ENCODE assay signal across 8 cellular contexts in genomic region chr21:32772281-32773047, GRCh38. TPM values are rescaled to one million over a fixed set of nuclear protein-coding genes. Genes with fewer than 3 reads are reported as not detected.
DNase-seq lines count a peak whose midpoint lies in the region; ATAC-seq, FAIRE-seq and TF ChIP-seq lines count a peak whose summit lies in the region.

No MANE protein-coding gene starts in this region.

- peak overlapping the region; percentile 95 to 100 (median 99) for H3K27ac Mint-ChIP-seq in CD14-positive monocyte
- H3K27ac Mint-ChIP-seq in T-helper 2 cell treated with Interferon-gamma antibody and Interleukin-4, amounts not matched to agents 5 μg/mL and 100 μg/mL, for 36 hours: peak overlapping the region; percentile 99

- no peak for FAIRE-seq in GM12878 (lab: Jason Lieb, UNC)

- TF ChIP-seq RAD21 in GM12878 (IDR thresholded peaks at IDR 0.05; ENCODE audit: insufficient read depth, low read depth, low read length): no peak

- H3K27ac ChIP-seq in GM12878 (ENCODE audit: control insufficient read depth, insufficient read depth): peak overlapping the region; percentile 87

- H4K20me1 ChIP-seq in GM12878 (ENCODE audit: control insufficient read depth, insufficient read depth): no peaks in the 10 kb centered on the region

- WGBS in GM12878 (ENCODE audit: insufficient coverage, insufficient replicate concordance, low lambda C conversion rate, missing lambda C conversion rate): 11% methylated on average over 13 of the region's 13 CpGs

- TF ChIP-seq EP300 in GM12878 (IDR thresholded peaks at IDR 0.05; ENCODE audit: borderline replicate concordance in 1 of 2, control insufficient read depth in 1 of 2, low read depth in 2 of 2, low read length in 2 of 2): no peak

- H3K27me3 Mint-ChIP-seq in CD14-positive monocyte (ENCODE audit: low read depth in 3 of 3): peaks cover 0 to 7% (median 5%) of the 10 kb centered on the region in 3 donors
- H3K27me3 Mint-ChIP-seq in T-helper 2 cell treated with Interferon-gamma antibody and Interleukin-4, amounts not matched to agents 5 μg/mL and 100 μg/mL, for 36 hours (ENCODE audit: low read depth): peaks cover 3% of the 10 kb centered on the region

- peak overlapping the region; percentile 83 for H2AFZ ChIP-seq in GM12878 (ENCODE audit: control insufficient read depth, low read depth, low read length)

- H3K4me3 ChIP-seq in GM12878: peak overlapping the region; percentile 68

- in situ Hi-C loops in GM12878 (cut with MboI): no loop called here

- SMC1A ChIA-PET in GM12878 (lab: Charles Lee; ENCODE audit: uncharacterized antibody, unreplicated experiment): interaction anchor here (1.9 kb wide), 1 partner anchor 9 kb away, joined by 4 read pairs; no protein-coding TSS in a partner anchor

- TF ChIP-seq POLR2A in GM12878 (IDR thresholded peaks at IDR 0.05; ENCODE audit: low read depth, low read length): no peak

- DNase-seq in CD14-positive monocyte (ENCODE audit: low spot score) (no peak), HS-27A (ENCODE audit: low read depth) (peak; percentile 14), GM12878 (ENCODE audit: low read depth, low spot score) (peak; percentile 9), left colon (peak; percentile 57 to 67)
- peak; percentile 66 for DNase-seq in T-helper 2 cell treated with Interferon-gamma antibody and Interleukin-4, amounts not matched to agents 5 μg/mL and 100 μg/mL, for 36 hours (ENCODE audit: low spot score)
- peak; percentile 52 to 61 for DNase-seq in stimulated activated CD4-positive, alpha-beta T cell treated with anti-CD3 and anti-CD28 coated beads, Interleukin-2, amount 100 ng/mL, for 48 hours

- intact Hi-C loops in CD14-positive monocyte (cut with micrococcal nuclease): loop anchor here (5.0 kb wide), 2 partner anchors 45 to 770 kb away; partner anchors contain the start of genes SYNJ1 (in 2 of the 2), GART (in 1 of the 2) and SON (in 1 of the 2)
- intact Hi-C loops in GM12878 (cut with micrococcal nuclease; ENCODE audit: unreplicated experiment): loop anchor here (5.0 kb wide), 1 partner anchor 770 kb away; the partner anchor contains the start of genes GART and SON
- intact Hi-C loops in left colon (cut with DNase I, micrococcal nuclease): no loop called here

- peaks cover 9% of the 10 kb centered on the region; the same call in 1 of the 2 replicates for H3K4me1 ChIP-seq in GM12878 (ENCODE audit: control insufficient read depth, insufficient read depth, low read length)

- peak overlapping the region; percentile 87 for H3K4me2 ChIP-seq in GM12878 (ENCODE audit: control insufficient read depth, insufficient read depth)

- ATAC-seq in GM12878: peak; percentile 24
- peak; percentile 52 for ATAC-seq in left colon
- no peak for ATAC-seq in GM21447 (IDR thresholded peaks at IDR 0.05; ENCODE audit: unreplicated experiment)
- no peak for ATAC-seq in GM18520 (IDR thresholded peaks at IDR 0.05; ENCODE audit: unreplicated experiment)

- H3K9ac ChIP-seq in GM12878 (ENCODE audit: control insufficient read depth, insufficient read depth, low read length): peak overlapping the region; percentile 93

- peaks cover 36% of the 10 kb centered on the region for H3K4me1 Mint-ChIP-seq in CD14-positive monocyte
- peaks cover 42% of the 10 kb centered on the region for H3K4me1 Mint-ChIP-seq in T-helper 2 cell treated with Interferon-gamma antibody and Interleukin-4, amounts not matched to agents 5 μg/mL and 100 μg/mL, for 36 hours (ENCODE audit: low read depth)

- H3K4me3 Mint-ChIP-seq in CD14-positive monocyte: peak overlapping the region; percentile 99
- peak overlapping the region; percentile 94 for H3K4me3 Mint-ChIP-seq in T-helper 2 cell treated with Interferon-gamma antibody and Interleukin-4, amounts not matched to agents 5 μg/mL and 100 μg/mL, for 36 hours

- peaks cover 0 to 10% of the 10 kb centered on the region in 2 experiments; a peak in 2 of 4 replicates for H3K36me3 ChIP-seq in GM12878 (ENCODE audit: control insufficient read depth in 2 of 2, insufficient read depth in 2 of 2, low read length in 1 of 2)

- peaks cover 45% of the 10 kb centered on the region for H3K79me2 ChIP-seq in GM12878 (ENCODE audit: control insufficient read depth, insufficient read depth, low read length)

- POLR2A ChIA-PET in GM12878 (lab: Charles Lee): interaction anchor here (3.0 kb wide), 1 partner anchor 45 kb away, joined by 18 read pairs; the partner anchor contains the start of gene SYNJ1

- RAD21 ChIA-PET in GM12878 (lab: Charles Lee; ENCODE audit: unreplicated experiment): interaction anchor here (2.3 kb wide), 1 partner anchor 45 kb away, joined by 7 read pairs; the partner anchor contains the start of gene SYNJ1

- peaks cover 13 to 19% of the 10 kb centered on the region in 2 donors for H3K36me3 Mint-ChIP-seq in CD14-positive monocyte
- H3K36me3 Mint-ChIP-seq in T-helper 2 cell treated with Interferon-gamma antibody and Interleukin-4, amounts not matched to agents 5 μg/mL and 100 μg/mL, for 36 hours (ENCODE audit: low read depth): peaks cover 26% of the 10 kb centered on the region

- BruUV-seq in GM12878 (replicated peaks; lab: Mats Ljungman, UMichigan): TSS peak; percentile 90

- CTCF ChIA-PET in GM12878 (lab: Yijun Ruan, JAX): interaction anchor here (0.8 to 1.6 kb wide), 5 partner anchors 11 to 222 kb away, joined by 3 to 5 read pairs (median 3); partner anchors contain the start of gene CFAP298

- H3K27me3 ChIP-seq in GM12878 (replicated peaks in 1 of 2; ENCODE audit: control insufficient read depth in 2 of 2, insufficient read depth in 2 of 2, low read length in 1 of 2): no peaks in the 10 kb centered on the region

- TF ChIP-seq CTCF in CD14-positive monocyte (IDR thresholded peaks at IDR 0.05) (no peak), GM12878 (IDR thresholded peaks at IDR 0.05 in 2 of 3, conservative IDR thresholded peaks at IDR 0.05 in 1 of 3; ENCODE audit: control insufficient read depth in 2 of 3, extremely low read depth in 1 of 3, insufficient read depth in 1 of 3, low read depth in 3 of 3, low read length in 3 of 3) (no peak)

- no peaks in the 10 kb centered on the region for H3K9me3 Mint-ChIP-seq in CD14-positive monocyte
- no peaks in the 10 kb centered on the region for H3K9me3 Mint-ChIP-seq in T-helper 2 cell treated with Interferon-gamma antibody and Interleukin-4, amounts not matched to agents 5 μg/mL and 100 μg/mL, for 36 hours

- H3K9me3 ChIP-seq in GM12878 (replicated peaks; ENCODE audit: control insufficient read depth, insufficient read depth, low read length): no peaks in the 10 kb centered on the region

TF ChIP-seq in GM12878, 131 proteins besides CTCF, POLR2A, EP300 and RAD21 (continues in another document):
- TF ChIP-seq NBN (IDR thresholded peaks at IDR 0.05) (no peak), PBX3 (IDR thresholded peaks at IDR 0.05; ENCODE audit: insufficient replicate concordance, low read depth, low read length) (peak; percentile 13), TCF12 (IDR thresholded peaks at IDR 0.05; ENCODE audit: low read depth, low read length) (0 out of 2 replicates have a peak, but pooled peaks have one; percentile 11)

RNA-seq across cellular contexts. Expression of gene PAXBP1, which starts 0.9 kb away (rescaled TPM):
- 1 to 10 TPM; 3.6 to 4.1 TPM for polyA plus RNA-seq in CD14-positive monocyte
- total RNA-seq in GM12878 (2013; cell fraction: nucleolus; rRNA removed): 246 and 248 TPM in 2 replicates
- 33.1 and 37.1 TPM in 2 replicates for total RNA-seq in GM12878 (2014; rRNA removed)
- total RNA-seq in GM12878 (2014; rRNA removed; fragmentation: Illumina TruSeq; extraction: Trizol): 41.7 and 44.0 TPM in 2 replicates
- total RNA-seq in GM12878 (2021): 36.6 and 38.2 TPM in 2 replicates
- 21.6 TPM for polyA plus RNA-seq in GM12878 (2011; ENCODE audit: low read depth)
- 46.5 and 79.5 TPM in 2 replicates for polyA plus RNA-seq in GM12878 (2011; rRNA removed)
- polyA plus RNA-seq in GM12878 (2011; cell fraction: cytosol; rRNA removed): 9.7 TPM in 2 replicates
- 115 and 129 TPM in 2 replicates for polyA plus RNA-seq in GM12878 (2011; cell fraction: nucleus; rRNA removed)
- polyA plus RNA-seq in GM12878 (2012): 18.6 and 23.6 TPM in 2 replicates
- polyA plus RNA-seq in GM12878 (2014; fragmentation: Illumina TruSeq; extraction: Trizol): 36.9 and 47.3 TPM in 2 replicates
- 10 to 100 TPM; 10.8 to 11.9 TPM for polyA plus RNA-seq in GM12878 (2014; fragmentation: Nextera tagmentation; extraction: Ambion mirVana)
- 27.2 and 33.3 TPM in 2 replicates for polyA plus RNA-seq in GM12878 (2014; rRNA removed)
- 10 to 100 TPM; 13.2 to 26.6 TPM for polyA plus RNA-seq in GM12878 (2016; fragmentation: Nextera tagmentation; extraction: Ambion mirVana)
- polyA minus RNA-seq in GM12878 (2011; rRNA and poly(A)+ RNA removed): 19.6 and 27.1 TPM in 2 replicates
- polyA minus RNA-seq in GM12878 (2011; cell fraction: cytosol; rRNA and poly(A)+ RNA removed): 11.1 and 11.3 TPM in 2 replicates
- polyA minus RNA-seq in GM12878 (2011; cell fraction: nucleus; rRNA and poly(A)+ RNA removed): 55.7 and 65.3 TPM in 2 replicates
- 10 to 100 TPM; 25.9 to 32.3 TPM for total RNA-seq in left colon

RNA-seq across cellular contexts. Expression of gene SYNJ1, which starts 44.7 kb away (rescaled TPM):
- polyA plus RNA-seq in CD14-positive monocyte (1 to 10 TPM; 4.0 to 8.1 TPM), GM12878 (2011; rRNA removed) (4.1 and 4.3 TPM in 2 replicates), GM12878 (2014; fragmentation: Illumina TruSeq; extraction: Trizol) (4.9 and 9.2 TPM in 2 replicates), GM12878 (2014; fragmentation: Nextera tagmentation; extraction: Ambion mirVana) (1 to 10 TPM; 1.2 to 1.4 TPM), GM12878 (2014; rRNA removed) (2.4 and 2.8 TPM in 2 replicates), GM12878 (2016; fragmentation: Nextera tagmentation; extraction: Ambion mirVana) (1 to 10 TPM; 4.7 to 7.0 TPM)
- 15.0 and 17.0 TPM in 2 replicates for total RNA-seq in GM12878 (2013; cell fraction: nucleolus; rRNA removed)
- total RNA-seq in GM12878 (2014; rRNA removed) (2.6 and 2.8 TPM in 2 replicates), GM12878 (2014; rRNA removed; fragmentation: Illumina TruSeq; extraction: Trizol) (2.1 and 2.2 TPM in 2 replicates), GM12878 (2021) (5.3 and 6.3 TPM in 2 replicates), left colon (10 to 100 TPM; 13.1 to 14.0 TPM)
- polyA plus RNA-seq in GM12878 (2011; ENCODE audit: low read depth): 1.9 TPM
- 3.2 and 4.3 TPM in 2 replicates for polyA plus RNA-seq in GM12878 (2011; cell fraction: cytosol; rRNA removed)
- polyA plus RNA-seq in GM12878 (2011; cell fraction: nucleus; rRNA removed): 11.4 and 16.3 TPM in 2 replicates
- 2.7 and 4.3 TPM in 2 replicates for polyA plus RNA-seq in GM12878 (2012)
- polyA minus RNA-seq in GM12878 (2011; rRNA and poly(A)+ RNA removed): 5.2 and 9.0 TPM in 2 replicates
- polyA minus RNA-seq in GM12878 (2011; cell fraction: cytosol; rRNA and poly(A)+ RNA removed): 1.9 and 4.3 TPM in 2 replicates
- polyA minus RNA-seq in GM12878 (2011; cell fraction: nucleus; rRNA and poly(A)+ RNA removed): 6.4 and 8.5 TPM in 2 replicates

Comparison
In these comparisons a context has a peak if more than half of its experiments do, and no peak if none do; other contexts are left out.
1. ATAC-seq: peak in GM12878 (single experiment) and left colon (single experiment); none in GM21447 (single experiment) and GM18520 (single experiment).
2. intact Hi-C loops: an anchor here in CD14-positive monocyte (5.0 kb wide) and GM12878 (5.0 kb wide); none called in left colon.